In the genomic region with DNA sequence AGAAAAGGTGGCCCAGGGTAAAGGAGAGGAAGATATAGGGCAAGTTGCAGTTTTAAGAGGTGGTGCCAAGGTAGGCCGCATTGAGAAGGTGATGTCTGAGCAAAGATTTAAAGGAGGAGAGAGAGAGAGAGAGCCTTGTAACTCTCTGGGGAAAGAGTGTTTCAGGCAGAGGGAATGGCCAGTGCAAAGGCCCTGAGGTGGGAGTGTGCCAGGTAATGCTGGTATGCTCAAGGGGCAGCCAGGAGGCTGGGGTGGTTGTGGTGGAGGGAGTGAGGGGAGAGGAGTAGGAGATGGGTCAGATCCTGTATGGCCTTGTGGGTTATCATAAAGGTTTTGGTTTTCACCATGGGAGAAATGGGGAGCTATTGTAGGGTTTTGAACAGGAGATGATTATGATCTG, we compare ENCODE assay signal across 14 cellular contexts. TPM values are rescaled to one million over a fixed set of nuclear protein-coding genes. Genes with fewer than 3 reads are reported as not detected.
A peak's percentile ranks its signal among the peaks of the same experiment; 100 is the strongest.
DNase-seq lines count a peak whose midpoint lies in the region; ATAC-seq and TF ChIP-seq lines count a peak whose summit lies in the region.
"Had no signal": no experiment of that assay in that cellular context is flagged by ENCODE, and none has a peak within 500 bp of the region (broad histone marks: within the 10 kb centered on the region; RNA-seq: fewer than 3 reads in every experiment).

No MANE protein-coding gene starts in this region.

- CTCF ChIA-PET in activated naive CD4-positive, alpha-beta T cell treated with anti-CD3 and anti-CD28 coated beads for 36 hours (lab: Charles Lee), result no interaction called here
- CTCF ChIA-PET in HEK293 (lab: Yijun Ruan, JAX), result no interaction called here
- CTCF ChIA-PET in A673 (lab: Charles Lee), result no interaction called here

- peak overlapping the region; percentile 24 for H3K27ac Mint-ChIP-seq in activated naive CD4-positive, alpha-beta T cell treated with anti-CD3 and anti-CD28 coated beads for 36 hours
- peak overlapping the region; percentile 7 for H3K27ac Mint-ChIP-seq in memory B cell

- peaks cover 37% of the 10 kb centered on the region for H3K36me3 Mint-ChIP-seq in activated naive CD4-positive, alpha-beta T cell treated with anti-CD3 and anti-CD28 coated beads for 36 hours (ENCODE audit: low read depth)
- peaks cover 24% of the 10 kb centered on the region for H3K36me3 Mint-ChIP-seq in memory B cell

- TF ChIP-seq CTCF in 22Rv1 (IDR thresholded peaks at IDR 0.05) (no peak), HEK293 (tag by site-specific recombination; IDR thresholded peaks at IDR 0.05) (no peak), A673 (conservative IDR thresholded peaks at IDR 0.05; ENCODE audit: low read depth, low read length) (no peak)

- POLR2A ChIA-PET in HEK293 (lab: Yijun Ruan, JAX), result no interaction called here
- POLR2A ChIA-PET in A673 (lab: Charles Lee; ENCODE audit: low non-redundant PET), result no interaction called here

- H3K4me1 Mint-ChIP-seq in activated naive CD4-positive, alpha-beta T cell treated with anti-CD3 and anti-CD28 coated beads for 36 hours (ENCODE audit: low read depth), result peaks cover 22% of the 10 kb centered on the region
- H3K4me1 Mint-ChIP-seq in memory B cell, result peaks cover 3% of the 10 kb centered on the region

- H3K4me3 Mint-ChIP-seq in activated naive CD4-positive, alpha-beta T cell treated with anti-CD3 and anti-CD28 coated beads for 36 hours, result no peak overlapping the region
- no peak overlapping the region for H3K4me3 Mint-ChIP-seq in memory B cell

- H3K9me3 Mint-ChIP-seq in activated naive CD4-positive, alpha-beta T cell treated with anti-CD3 and anti-CD28 coated beads for 36 hours, result no peaks in the 10 kb centered on the region
- no peaks in the 10 kb centered on the region for H3K9me3 Mint-ChIP-seq in memory B cell

- no peak for DNase-seq in activated naive CD4-positive, alpha-beta T cell treated with anti-CD3 and anti-CD28 coated beads for 36 hours
- DNase-seq in activated naive CD4-positive, alpha-beta T cell treated with Interleukin-2 at 50 U/mL for 16 hours, result no peak
- DNase-seq in memory B cell (ENCODE audit: low spot score in 2 of 2) (no peak), A673 (ENCODE audit: low spot score) (no peak)
- DNase-seq: ACHN, C1 segment of cervical spinal cord, DMS79, KG1, MV-4-11, NCI-H1694 treated with DMSO at 0.1 percent for 48 hours had no signal

- intact Hi-C loops in activated naive CD4-positive, alpha-beta T cell treated with anti-CD3 and anti-CD28 coated beads for 36 hours (cut with micrococcal nuclease), result no loop called here
- intact Hi-C loops in A673 (cut with micrococcal nuclease; ENCODE audit: unreplicated experiment), result no loop called here

- no peak overlapping the region for H3K4me3 ChIP-seq in HEK293 (ENCODE audit: low read depth, low read length)
- no peak overlapping the region for H3K4me3 ChIP-seq in A673 (ENCODE audit: low read depth, low read length, poor library complexity, severe bottlenecking)

- 0 out of 2 replicates have a peak overlapping the region, but pooled peaks have one; percentile 15 for H3K27ac ChIP-seq in 22Rv1
- H3K27ac ChIP-seq in HEK293 (ENCODE audit: extremely low read depth, low read depth, low read length), result no peak overlapping the region
- H3K27ac ChIP-seq in A673 (ENCODE audit: low read depth, low read length, poor library complexity, severe bottlenecking), result no peak overlapping the region

- H3K9me3 ChIP-seq in HEK293 (ENCODE audit: control insufficient read depth, insufficient read depth, low read depth, low read length) (no peaks in the 10 kb centered on the region), A673 (ENCODE audit: low read depth, low read length, poor library complexity, severe bottlenecking) (no peaks in the 10 kb centered on the region)

- BruUV-seq in A673 (replicated peaks; lab: Mats Ljungman, UMichigan), result no TSS peak

- no peaks in the 10 kb centered on the region for H3K27me3 Mint-ChIP-seq in activated naive CD4-positive, alpha-beta T cell treated with anti-CD3 and anti-CD28 coated beads for 36 hours (ENCODE audit: low read depth)
- H3K27me3 Mint-ChIP-seq in memory B cell, result no peaks in the 10 kb centered on the region

- ATAC-seq in memory B cell (ENCODE audit: low read depth) (no peak), GM19324 (IDR thresholded peaks at IDR 0.05; ENCODE audit: low FRiP score, unreplicated experiment) (no peak)
- ATAC-seq: Panc1 had no signal

- H3K36me3 ChIP-seq in HEK293 (ENCODE audit: control insufficient read depth in 2 of 2, insufficient read depth in 1 of 2, low read length in 2 of 2), result peaks cover 36 to 47% of the 10 kb centered on the region in 2 experiments
- H3K36me3 ChIP-seq in A673 (ENCODE audit: insufficient read depth, low read length, poor library complexity, severe bottlenecking), result peaks cover 13% of the 10 kb centered on the region

- H3K27me3 ChIP-seq in A673 (replicated peaks; ENCODE audit: insufficient read depth, low read depth, low read length, poor library complexity), result no peaks in the 10 kb centered on the region

- H3K4me1 ChIP-seq in HEK293 (ENCODE audit: control insufficient read depth, insufficient read depth, low read length) (peaks cover 12% of the 10 kb centered on the region), A673 (ENCODE audit: insufficient read depth, low read length, poor library complexity, severe bottlenecking) (no peaks in the 10 kb centered on the region)

TF ChIP-seq in HEK293, 187 proteins besides CTCF, POLR2A, EP300 and RAD21:
- TF ChIP-seq HOXC10 (CRISPR knock-in tag; IDR thresholded peaks at IDR 0.05) (no peak), TRIM28 (IDR thresholded peaks at IDR 0.05; ENCODE audit: borderline replicate concordance, low read length) (no peak), ZNF777 (tag by site-specific recombination; IDR thresholded peaks at IDR 0.05; ENCODE audit: borderline replicate concordance) (no peak), ZNF623 (tag by site-specific recombination; IDR thresholded peaks at IDR 0.05) (peak; percentile 92)

RNA-seq across cellular contexts. Expression of a gene that starts 9.9 kb away (rescaled TPM):
- total RNA-seq in activated naive CD4-positive, alpha-beta T cell treated with anti-CD3 and anti-CD28 coated beads for 36 hours, result 10 to 100 TPM; 49.3 to 51.6 TPM
- total RNA-seq in A673 (2021), result 46.7 and 54.1 TPM in 2 replicates
